ENCODE assay signal across 19 cellular contexts in genomic region chr2:23600336-23600735, GRCh38.
DNase-seq lines count a peak whose midpoint lies in the region; ATAC-seq and TF ChIP-seq lines count a peak whose summit lies in the region.
"Had no signal": no experiment of that assay in that cellular context is flagged by ENCODE, and none has a peak within 500 bp of the region (broad histone marks: within the 10 kb centered on the region; RNA-seq: fewer than 3 reads in every experiment).

No MANE protein-coding gene starts in this region.

- no peaks in the 10 kb centered on the region for H3K27me3 Mint-ChIP-seq in CD8-positive, alpha-beta T cell (ENCODE audit: low read depth)

- DNase-seq in DMS153 (lab: John Stamatoyannopoulos, UW) (peak; percentile 26), DMS153 treated with DMSO at 0.1 percent for 48 hours (lab: John Stamatoyannopoulos, UW; ENCODE audit: unreplicated experiment) (no peak), NCI-H2081 (lab: John Stamatoyannopoulos, UW) (peak; percentile 79 to 92), esophagus muscularis mucosa (ENCODE audit: extremely low spot score) (no peak), sigmoid colon (peak; percentile 83), BE2C (no peak)
- no peak for DNase-seq in CD8-positive, alpha-beta T cell
- DNase-seq: activated CD8-positive, alpha-beta T cell treated with anti-CD3 and anti-CD28 coated beads, Interleukin-2, amount 10 ng/mL, durations not matched to agents 7 days and 5 days; activated naive CD4-positive, alpha-beta T cell treated with anti-CD3 and anti-CD28 coated beads, Interleukin-2, amount 50 U/mL, for 16 hours; activated T-cell treated with anti-CD3 and anti-CD28 coated beads, Interleukin-2, amount 50 U/mL, for 48 hours; effector memory CD8-positive, alpha-beta T cell; RPMI8226; stimulated activated CD4-positive, alpha-beta T cell treated with anti-CD3 and anti-CD28 coated beads, Interleukin-2, amount 100 ng/mL, for 24 hours; stimulated activated naive CD8-positive, alpha-beta T cell treated with anti-CD3 and anti-CD28 coated beads, Interleukin-15, Interleukin-2, amounts not matched to agents 100 U/mL and 50 U/mL, for 24 hours; T1000; upper lobe of left lung had no signal

- H3K4me1 ChIP-seq in esophagus muscularis mucosa = peaks cover 16 to 90% (median 85%) of the 10 kb centered on the region in 4 donors
- peaks cover 0 to 80% (median 58%) of the 10 kb centered on the region in 4 donors for H3K4me1 ChIP-seq in sigmoid colon
- no peaks in the 10 kb centered on the region for H3K4me1 ChIP-seq in CD8-positive, alpha-beta T cell (ENCODE audit: insufficient read depth, low read length)
- H3K4me1 ChIP-seq in BE2C = peaks cover 16% of the 10 kb centered on the region

- TF ChIP-seq EP300 in esophagus muscularis mucosa (IDR thresholded peaks at IDR 0.05) (no peak), sigmoid colon (IDR thresholded peaks at IDR 0.05) (no peak)

- H3K4me1 Mint-ChIP-seq in CD8-positive, alpha-beta T cell (ENCODE audit: low read depth) = no peaks in the 10 kb centered on the region

- no peak for ATAC-seq in CD8-positive, alpha-beta T cell
- no peak for ATAC-seq in GM18909 (IDR thresholded peaks at IDR 0.05; ENCODE audit: poor library complexity, unreplicated experiment)
- ATAC-seq: activated CD8-positive, alpha-beta T cell treated with anti-CD3 and anti-CD28 coated beads, Interleukin-2, amount 10 ng/mL, durations not matched to agents 7 days and 5 days; effector memory CD8-positive, alpha-beta T cell; stimulated activated naive CD8-positive, alpha-beta T cell treated with anti-CD3 and anti-CD28 coated beads, Interleukin-15, Interleukin-2, amounts not matched to agents 100 U/mL and 50 U/mL, for 24 hours had no signal

- H3K27me3 ChIP-seq in esophagus muscularis mucosa = no peaks in the 10 kb centered on the region
- no peaks in the 10 kb centered on the region for H3K27me3 ChIP-seq in sigmoid colon
- no peaks in the 10 kb centered on the region for H3K27me3 ChIP-seq in CD8-positive, alpha-beta T cell (ENCODE audit: insufficient read depth, low read length)
- H3K27me3 ChIP-seq in BE2C = no peaks in the 10 kb centered on the region
- H3K27me3 ChIP-seq: upper lobe of left lung had no signal

- TF ChIP-seq CTCF in esophagus muscularis mucosa (IDR thresholded peaks at IDR 0.05) (no peak), sigmoid colon (IDR thresholded peaks at IDR 0.05) (no peak), BE2C (IDR thresholded peaks at IDR 0.05; ENCODE audit: low read depth, low read length) (no peak)
- no peak for TF ChIP-seq CTCF in CD8-positive, alpha-beta T cell (IDR thresholded peaks at IDR 0.05)

- intact Hi-C loops in esophagus muscularis mucosa (cut with DNase I) = loop anchor here (5.0 kb wide), 1 partner anchor 78 kb away; no protein-coding TSS in a partner anchor
- intact Hi-C loops in sigmoid colon (cut with DNase I) = loop anchor here (5.0 kb wide), 1 partner anchor 33 kb away; no protein-coding TSS in a partner anchor
- intact Hi-C loops in CD8-positive, alpha-beta T cell (cut with DNase I, micrococcal nuclease) = no loop called here

- CTCF ChIA-PET in CD8-positive, alpha-beta T cell (lab: Charles Lee) = no interaction called here

- H3K36me3 ChIP-seq in esophagus muscularis mucosa (no peaks in the 10 kb centered on the region), sigmoid colon (no peaks in the 10 kb centered on the region), BE2C (no peaks in the 10 kb centered on the region)
- no peaks in the 10 kb centered on the region for H3K36me3 ChIP-seq in CD8-positive, alpha-beta T cell (ENCODE audit: insufficient read depth, low read length)
- H3K36me3 ChIP-seq: upper lobe of left lung had no signal

- POLR2A ChIA-PET in CD8-positive, alpha-beta T cell (lab: Charles Lee) = no interaction called here

- H3K36me3 Mint-ChIP-seq in CD8-positive, alpha-beta T cell = no peaks in the 10 kb centered on the region

- H3K9me3 Mint-ChIP-seq in CD8-positive, alpha-beta T cell = no peaks in the 10 kb centered on the region
- H3K9me3 Mint-ChIP-seq: effector memory CD8-positive, alpha-beta T cell had no signal

- 52% methylated on average over 7 of the region's 7 CpGs for WGBS in esophagus muscularis mucosa
- 52 to 81% methylated on average over 7 of the region's 7 CpGs for WGBS in sigmoid colon, 2 donors

- H3K27ac Mint-ChIP-seq in CD8-positive, alpha-beta T cell = no peak overlapping the region
- H3K27ac Mint-ChIP-seq: activated CD8-positive, alpha-beta T cell treated with anti-CD3 and anti-CD28 coated beads, Interleukin-2, amount 10 ng/mL, durations not matched to agents 7 days and 5 days; effector memory CD8-positive, alpha-beta T cell had no signal

- TF ChIP-seq POLR2A in esophagus muscularis mucosa (IDR thresholded peaks at IDR 0.05; ENCODE audit: low read depth) = no peak
- no peak for TF ChIP-seq POLR2A in sigmoid colon (IDR thresholded peaks at IDR 0.05)

- peak overlapping the region; percentile 90 to 99 (median 96) for H3K27ac ChIP-seq in esophagus muscularis mucosa (replicated peaks in 1 of 4)
- peak overlapping the region; percentile 88 to 96 (median 94) for H3K27ac ChIP-seq in sigmoid colon
- no peak overlapping the region for H3K27ac ChIP-seq in CD8-positive, alpha-beta T cell (ENCODE audit: low read depth, low read length)
- H3K27ac ChIP-seq: 22Rv1, HL-60, upper lobe of left lung had no signal

- no peaks in the 10 kb centered on the region for H3K9me3 ChIP-seq in esophagus muscularis mucosa
- H3K9me3 ChIP-seq in sigmoid colon = no peaks in the 10 kb centered on the region
- H3K9me3 ChIP-seq in CD8-positive, alpha-beta T cell (ENCODE audit: low read length) = no peaks in the 10 kb centered on the region
- H3K9me3 ChIP-seq in BE2C = no peaks in the 10 kb centered on the region
- H3K9me3 ChIP-seq: upper lobe of left lung had no signal

- H3K4me3 Mint-ChIP-seq in CD8-positive, alpha-beta T cell = no peak overlapping the region
- H3K4me3 Mint-ChIP-seq: activated CD8-positive, alpha-beta T cell treated with anti-CD3 and anti-CD28 coated beads, Interleukin-2, amount 10 ng/mL, durations not matched to agents 7 days and 5 days; effector memory CD8-positive, alpha-beta T cell had no signal

- H3K4me3 ChIP-seq in esophagus muscularis mucosa = no peak overlapping the region
- no peak overlapping the region for H3K4me3 ChIP-seq in sigmoid colon
- H3K4me3 ChIP-seq in CD8-positive, alpha-beta T cell (ENCODE audit: low read depth, low read length) = no peak overlapping the region
- no peak overlapping the region for H3K4me3 ChIP-seq in BE2C (ENCODE audit: low read depth, low read length)
- H3K4me3 ChIP-seq: upper lobe of left lung had no signal

Comparison
In these comparisons a context has a peak if more than half of its experiments do, and no peak if none do; other contexts are left out.
1. DNase-seq: peak in DMS153 (single experiment), NCI-H2081 (2 of 2) and sigmoid colon (single experiment); none in DMS153 treated with DMSO at 0.1 percent for 48 hours (single experiment), esophagus muscularis mucosa (single experiment), CD8-positive, alpha-beta T cell (0 of 7) and BE2C (single experiment).
2. intact Hi-C loops: an anchor here in esophagus muscularis mucosa (5.0 kb wide) and sigmoid colon (5.0 kb wide); none called in CD8-positive, alpha-beta T cell.